ENCODE assay signal across 28 cellular contexts in genomic region chr15:55824857-55825613, GRCh38.
DNase-seq lines count a peak whose midpoint lies in the region; ATAC-seq, FAIRE-seq and TF ChIP-seq lines count a peak whose summit lies in the region.
"Had no signal": no experiment of that assay in that cellular context is flagged by ENCODE, and none has a peak within 500 bp of the region (broad histone marks: within the 10 kb centered on the region; RNA-seq: fewer than 3 reads in every experiment).

No MANE protein-coding gene starts in this region.

- no peak overlapping the region for H3K4me3 ChIP-seq in RWPE2 (ENCODE audit: severe bottlenecking)
- no peak overlapping the region for H3K4me3 ChIP-seq in brain microvascular endothelial cell (ENCODE audit: low read depth, low read length)
- H3K4me3 ChIP-seq: GM12878, K562, prostate gland, SJSA1, skin epidermis, testis, vagina had no signal

- H3K27ac ChIP-seq in RWPE2 (ENCODE audit: poor library complexity, severe bottlenecking) (no peak overlapping the region), brain microvascular endothelial cell (no peak overlapping the region)
- H3K27ac ChIP-seq: epithelial cell of prostate, prostate gland, SJSA1, skin epidermis, testis, vagina had no signal

- TF ChIP-seq CTCF in D721Med (IDR thresholded peaks at IDR 0.05; ENCODE audit: insufficient read depth, missing control alignments) = peak; percentile 31
- peak; percentile 18 for TF ChIP-seq CTCF in RWPE2 (IDR thresholded peaks at IDR 0.05; ENCODE audit: poor library complexity, severe bottlenecking)
- no peak for TF ChIP-seq CTCF in brain microvascular endothelial cell (IDR thresholded peaks at IDR 0.05; ENCODE audit: low read depth, low read length, missing control alignments)

- peaks cover 21% of the 10 kb centered on the region for H3K36me3 ChIP-seq in RWPE2 (ENCODE audit: low read depth)
- H3K36me3 ChIP-seq in brain microvascular endothelial cell (replicated peaks) = no peaks in the 10 kb centered on the region
- H3K36me3 ChIP-seq: prostate gland, vagina had no signal

- no peaks in the 10 kb centered on the region for H3K27me3 Mint-ChIP-seq in activated T-cell treated with anti-CD3 and anti-CD28 coated beads, Interleukin-2, amount 50 U/mL, for 4 hours (ENCODE audit: low read depth)
- H3K27me3 Mint-ChIP-seq: activated CD4-positive, alpha-beta T cell treated with anti-CD3 and anti-CD28 coated beads, Interleukin-2, amount 10 ng/mL, durations not matched to agents 7 days and 5 days; activated CD8-positive, alpha-beta memory T cell treated with anti-CD3 and anti-CD28 coated beads, Interleukin-2, amount 10 ng/mL, durations not matched to agents 7 days and 5 days; central memory CD8-positive, alpha-beta T cell; stimulated activated naive B cell treated with anti-CD40 and anti-IgM and Interleukin-4, amounts not matched to agents 10 μg/mL and 1 μg/mL and 100 μg/mL, for 72 hours had no signal

- peaks cover 8% of the 10 kb centered on the region for H3K4me1 ChIP-seq in RWPE2 (ENCODE audit: insufficient read depth, poor library complexity, severe bottlenecking)
- H3K4me1 ChIP-seq: prostate gland, testis, vagina had no signal

- H3K27me3 ChIP-seq in RWPE2 (ENCODE audit: insufficient read depth, poor library complexity, severe bottlenecking) (no peaks in the 10 kb centered on the region), brain microvascular endothelial cell (replicated peaks) (no peaks in the 10 kb centered on the region)
- H3K27me3 ChIP-seq: SJSA1, testis, vagina had no signal

- no peaks in the 10 kb centered on the region for H3K9me3 ChIP-seq in RWPE2 (ENCODE audit: severe bottlenecking)
- H3K9me3 ChIP-seq: prostate gland, SJSA1, testis, vagina had no signal

- no peaks in the 10 kb centered on the region for H3K9me3 Mint-ChIP-seq in activated T-cell treated with anti-CD3 and anti-CD28 coated beads, Interleukin-2, amount 50 U/mL, for 4 hours
- H3K9me3 Mint-ChIP-seq: activated naive CD8-positive, alpha-beta T cell treated with anti-CD3 and anti-CD28 coated beads for 36 hours; central memory CD8-positive, alpha-beta T cell; stimulated activated naive B cell treated with anti-CD40 and anti-IgM and Interleukin-4, amounts not matched to agents 10 μg/mL and 1 μg/mL and 100 μg/mL, for 72 hours had no signal

- no peak overlapping the region for H3K4me3 Mint-ChIP-seq in activated T-cell treated with anti-CD3 and anti-CD28 coated beads, Interleukin-2, amount 50 U/mL, for 4 hours
- H3K4me3 Mint-ChIP-seq: activated CD4-positive, alpha-beta T cell treated with anti-CD3 and anti-CD28 coated beads, Interleukin-2, amount 10 ng/mL, durations not matched to agents 7 days and 5 days; activated CD8-positive, alpha-beta memory T cell treated with anti-CD3 and anti-CD28 coated beads, Interleukin-2, amount 10 ng/mL, durations not matched to agents 7 days and 5 days; activated naive CD8-positive, alpha-beta T cell treated with anti-CD3 and anti-CD28 coated beads for 36 hours; CD8-positive, alpha-beta T cell; central memory CD8-positive, alpha-beta T cell; stimulated activated naive B cell treated with anti-CD40 and anti-IgM and Interleukin-4, amounts not matched to agents 10 μg/mL and 1 μg/mL and 100 μg/mL, for 72 hours had no signal

- H3K4me1 Mint-ChIP-seq in activated T-cell treated with anti-CD3 and anti-CD28 coated beads, Interleukin-2, amount 50 U/mL, for 4 hours (ENCODE audit: low read depth) = peaks cover 6% of the 10 kb centered on the region

- no peak for FAIRE-seq in D721Med (lab: Jason Lieb, UNC)
- FAIRE-seq: astrocyte, GM12878, islet of Langerhans, K562 had no signal

- ATAC-seq in RWPE2 (ENCODE audit: low read depth) = peak; percentile 7; the same call in 2 of the 3 replicates
- ATAC-seq in activated T-cell treated with anti-CD3 and anti-CD28 coated beads, Interleukin-2, amount 50 U/mL, for 4 hours = no peak
- ATAC-seq: activated CD8-positive, alpha-beta memory T cell treated with anti-CD3 and anti-CD28 coated beads, Interleukin-2, amount 10 ng/mL, durations not matched to agents 7 days and 5 days; CD8-positive, alpha-beta T cell; GM12878; K562; stimulated activated naive B cell treated with anti-CD40 and anti-IgM and Interleukin-4, amounts not matched to agents 10 μg/mL and 1 μg/mL and 100 μg/mL, for 72 hours had no signal

- no peak for DNase-seq in D721Med (ENCODE audit: insufficient read length, low spot score)
- peak; percentile 16 for DNase-seq in HCEC 1CT
- DNase-seq in RWPE2 (ENCODE audit: low spot score) = no peak
- DNase-seq in midbrain (lab: John Stamatoyannopoulos, UW) = peak; percentile 19
- DNase-seq in activated T-cell treated with anti-CD3 and anti-CD28 coated beads, Interleukin-2, amount 50 U/mL, for 4 hours = no peak
- no peak for DNase-seq in cortex of kidney (lab: John Stamatoyannopoulos, UW)
- DNase-seq in brain microvascular endothelial cell = no peak
- DNase-seq: activated CD4-positive, alpha-beta T cell treated with anti-CD3 and anti-CD28 coated beads, Interleukin-2, amount 10 ng/mL, durations not matched to agents 7 days and 5 days; activated CD8-positive, alpha-beta memory T cell treated with anti-CD3 and anti-CD28 coated beads, Interleukin-2, amount 10 ng/mL, durations not matched to agents 7 days and 5 days; activated naive CD8-positive, alpha-beta T cell treated with anti-CD3 and anti-CD28 coated beads for 36 hours; CD8-positive, alpha-beta T cell; DMS79; NCI-H146; NCI-H774; stimulated activated CD4-positive, alpha-beta T cell treated with anti-CD3 and anti-CD28 coated beads, Interleukin-2, amount 100 ng/mL, for 24 hours; stimulated activated naive B cell treated with anti-CD40 and anti-IgM and Interleukin-4, amounts not matched to agents 10 μg/mL and 1 μg/mL and 100 μg/mL, for 72 hours; T-helper 2 cell; testis had no signal

- in situ Hi-C loops in brain microvascular endothelial cell (cut with HindIII; ENCODE audit: low pct_ligation_motif_present, low sequenced_read_pairs) = no loop called here

- no peaks in the 10 kb centered on the region for H3K36me3 Mint-ChIP-seq in activated T-cell treated with anti-CD3 and anti-CD28 coated beads, Interleukin-2, amount 50 U/mL, for 4 hours (ENCODE audit: insufficient read depth)
- H3K36me3 Mint-ChIP-seq: activated naive CD8-positive, alpha-beta T cell treated with anti-CD3 and anti-CD28 coated beads for 36 hours; CD8-positive, alpha-beta T cell; stimulated activated naive B cell treated with anti-CD40 and anti-IgM and Interleukin-4, amounts not matched to agents 10 μg/mL and 1 μg/mL and 100 μg/mL, for 72 hours had no signal

Comparison
In these comparisons a context has a peak if more than half of its experiments do, and no peak if none do; other contexts are left out.
1. DNase-seq: peak in HCEC 1CT (single experiment) and midbrain (single experiment); none in D721Med (single experiment), RWPE2 (single experiment), activated T-cell treated with anti-CD3 and anti-CD28 coated beads, Interleukin-2, amount 50 U/mL, for 4 hours (single experiment), cortex of kidney (single experiment) and brain microvascular endothelial cell (single experiment).